Comparison of ENCODE assay signal across 8 cellular contexts in genomic region chr19:10332158-10332964, GRCh38. TPM values are rescaled to one million over a fixed set of nuclear protein-coding genes. Genes with fewer than 3 reads are reported as not detected.
A peak's percentile ranks its signal among the peaks of the same experiment; 100 is the strongest.
DNase-seq lines count a peak whose midpoint lies in the region; ATAC-seq, FAIRE-seq and TF ChIP-seq lines count a peak whose summit lies in the region.

No MANE protein-coding gene starts in this region.

- intact Hi-C loops in activated CD4-positive, alpha-beta T cell treated with anti-CD3 and anti-CD28 coated beads, Interleukin-2, amount 10 ng/mL, durations not matched to agents 24 days and 14 days (cut with micrococcal nuclease), result loop anchor here (2.0 to 10.0 kb wide), 4 partner anchors 48 to 138 kb away; partner anchors contain the start of genes CDC37, DNMT1, ICAM1 and TYK2
- intact Hi-C loops in kidney (cut with DNase I), result no loop called here
- intact Hi-C loops in testis (cut with DNase I; ENCODE audit: low total_unique reads), result no loop called here

- ATAC-seq in activated naive CD4-positive, alpha-beta T cell treated with anti-CD3 and anti-CD28 coated beads, Interleukin-2, amount 50 U/mL, for 72 hours, result no peak
- ATAC-seq in HG03520 (IDR thresholded peaks at IDR 0.05; ENCODE audit: unreplicated experiment) (no peak), HG03432 (IDR thresholded peaks at IDR 0.05; ENCODE audit: unreplicated experiment) (no peak)

- TF ChIP-seq CTCF in kidney (IDR thresholded peaks at IDR 0.05; ENCODE audit: borderline replicate concordance, extremely low read depth, insufficient read depth) (no peak), testis (IDR thresholded peaks at IDR 0.05) (no peak)

- FAIRE-seq in kidney (lab: Jason Lieb, UNC), result no peak

- peak overlapping the region; percentile 80 to 86 for H3K27ac ChIP-seq in kidney (ENCODE audit: low read depth in 2 of 2, low read length in 2 of 2)
- H3K27ac ChIP-seq in testis, result peak overlapping the region in 1 of 2 donors; percentile 95

- peaks cover 6 to 21% of the 10 kb centered on the region in 2 donors for H3K4me1 ChIP-seq in kidney (ENCODE audit: control insufficient read depth in 1 of 2, insufficient read depth in 1 of 2, low read depth in 1 of 2, low read length in 2 of 2)
- H3K4me1 ChIP-seq in testis, result peaks cover 20% of the 10 kb centered on the region

- H3K27me3 ChIP-seq in testis, result no peaks in the 10 kb centered on the region

- peaks cover 11 to 18% of the 10 kb centered on the region in 2 donors for H3K36me3 ChIP-seq in kidney (ENCODE audit: control insufficient read depth in 1 of 2, insufficient read depth in 2 of 2, low read length in 2 of 2)
- H3K36me3 ChIP-seq in testis (ENCODE audit: low read depth, missing control alignments), result no peaks in the 10 kb centered on the region

- H3K4me1 Mint-ChIP-seq in activated CD4-positive, alpha-beta T cell treated with anti-CD3 and anti-CD28 coated beads, Interleukin-2, amount 10 ng/mL, durations not matched to agents 24 days and 14 days, result peaks cover 21% of the 10 kb centered on the region

- TF ChIP-seq POLR2A in testis (IDR thresholded peaks at IDR 0.05), result no peak

- 13 to 30% methylated on average over 14 to 18 of the region's 18 CpGs for WGBS in testis, 2 donors

- peaks cover 43% of the 10 kb centered on the region for H3K36me3 Mint-ChIP-seq in activated CD4-positive, alpha-beta T cell treated with anti-CD3 and anti-CD28 coated beads, Interleukin-2, amount 10 ng/mL, durations not matched to agents 24 days and 14 days (ENCODE audit: low read depth)
- peaks cover 30 to 32% of the 10 kb centered on the region in 2 donors for H3K36me3 Mint-ChIP-seq in activated naive CD4-positive, alpha-beta T cell treated with anti-CD3 and anti-CD28 coated beads, Interleukin-2, amount 50 U/mL, for 72 hours

- H3K4me3 ChIP-seq in kidney (ENCODE audit: low read length in 2 of 2), result peak overlapping the region; percentile 86 to 98
- peak overlapping the region; percentile 80 to 86 for H3K4me3 ChIP-seq in testis

- peak overlapping the region; percentile 0 to 61 for H3K9ac ChIP-seq in kidney (ENCODE audit: low read length in 2 of 2)

- DNase-seq in activated CD4-positive, alpha-beta T cell treated with anti-CD3 and anti-CD28 coated beads, Interleukin-2, amount 10 ng/mL, durations not matched to agents 24 days and 14 days, result no peak
- no peak for DNase-seq in activated CD4-positive, alpha-beta T cell treated with anti-CD3 and anti-CD28 coated beads, Interleukin-2, amount 50 U/mL, for 1 hour
- DNase-seq in activated naive CD4-positive, alpha-beta T cell treated with anti-CD3 and anti-CD28 coated beads, Interleukin-2, amount 50 U/mL, for 72 hours (ENCODE audit: low spot score in 2 of 2), result no peak
- no peak for DNase-seq in kidney
- no peak for DNase-seq in testis
- no peak for DNase-seq in amniotic stem cell (lab: John Stamatoyannopoulos, UW)

- peak overlapping the region; percentile 96 for H3K27ac Mint-ChIP-seq in activated CD4-positive, alpha-beta T cell treated with anti-CD3 and anti-CD28 coated beads, Interleukin-2, amount 10 ng/mL, durations not matched to agents 24 days and 14 days
- peak overlapping the region; percentile 95 to 96 for H3K27ac Mint-ChIP-seq in activated naive CD4-positive, alpha-beta T cell treated with anti-CD3 and anti-CD28 coated beads, Interleukin-2, amount 50 U/mL, for 72 hours

- no peaks in the 10 kb centered on the region for H3K27me3 Mint-ChIP-seq in activated CD4-positive, alpha-beta T cell treated with anti-CD3 and anti-CD28 coated beads, Interleukin-2, amount 10 ng/mL, durations not matched to agents 24 days and 14 days

- peak overlapping the region; percentile 96 for H3K4me3 Mint-ChIP-seq in activated CD4-positive, alpha-beta T cell treated with anti-CD3 and anti-CD28 coated beads, Interleukin-2, amount 10 ng/mL, durations not matched to agents 24 days and 14 days

- no peaks in the 10 kb centered on the region for H3K9me3 Mint-ChIP-seq in activated CD4-positive, alpha-beta T cell treated with anti-CD3 and anti-CD28 coated beads, Interleukin-2, amount 10 ng/mL, durations not matched to agents 24 days and 14 days
- H3K9me3 Mint-ChIP-seq in activated naive CD4-positive, alpha-beta T cell treated with anti-CD3 and anti-CD28 coated beads, Interleukin-2, amount 50 U/mL, for 72 hours, result no peaks in the 10 kb centered on the region

- H3K9me3 ChIP-seq in kidney (ENCODE audit: control insufficient read depth in 1 of 2, low read length in 2 of 2) (no peaks in the 10 kb centered on the region), testis (no peaks in the 10 kb centered on the region)

RNA-seq across cellular contexts. Expression of gene RAVER1, which starts 1.0 kb away (rescaled TPM):
- total RNA-seq in activated CD4-positive, alpha-beta T cell treated with anti-CD3 and anti-CD28 coated beads, Interleukin-2, amount 10 ng/mL, durations not matched to agents 24 days and 14 days, result 96.1 and 108 TPM in 2 replicates
- 100 to 1,000 TPM in 1 of 2 donors, 10 to 100 TPM in 1; 52.5 to 101 TPM for total RNA-seq in activated naive CD4-positive, alpha-beta T cell treated with anti-CD3 and anti-CD28 coated beads, Interleukin-2, amount 50 U/mL, for 72 hours
- total RNA-seq in kidney, result 38.4 TPM
- 9.1 TPM for polyA plus RNA-seq in kidney (ENCODE audit: insufficient read depth, low read depth, low replicate concordance)
- 10 to 100 TPM; 34.5 to 49.6 TPM for total RNA-seq in testis
- 32.3 TPM for polyA plus RNA-seq in testis (ENCODE audit: insufficient read depth, low read depth, low replicate concordance)

RNA-seq across cellular contexts. Expression of gene ICAM3, which starts 7.1 kb away (rescaled TPM):
- 104 and 108 TPM in 2 replicates for total RNA-seq in activated CD4-positive, alpha-beta T cell treated with anti-CD3 and anti-CD28 coated beads, Interleukin-2, amount 10 ng/mL, durations not matched to agents 24 days and 14 days
- total RNA-seq in activated naive CD4-positive, alpha-beta T cell treated with anti-CD3 and anti-CD28 coated beads, Interleukin-2, amount 50 U/mL, for 72 hours, result 100 to 1,000 TPM; 143 to 145 TPM
- total RNA-seq in kidney (17.4 TPM), testis (1 to 10 TPM; 2.4 to 2.8 TPM)
- polyA plus RNA-seq in kidney (ENCODE audit: insufficient read depth, low read depth, low replicate concordance) (21.8 TPM), testis (ENCODE audit: insufficient read depth, low read depth, low replicate concordance) (6.3 TPM)

RNA-seq across cellular contexts. Expression of gene FDX2, which starts 16.5 kb away (rescaled TPM):
- 23.9 and 24.9 TPM in 2 replicates for total RNA-seq in activated CD4-positive, alpha-beta T cell treated with anti-CD3 and anti-CD28 coated beads, Interleukin-2, amount 10 ng/mL, durations not matched to agents 24 days and 14 days
- total RNA-seq in activated naive CD4-positive, alpha-beta T cell treated with anti-CD3 and anti-CD28 coated beads, Interleukin-2, amount 50 U/mL, for 72 hours, result 10 to 100 TPM in 1 of 2 donors, 1 to 10 TPM in 1; 8.1 to 16.7 TPM
- total RNA-seq in kidney (20.1 TPM), testis (10 to 100 TPM; 35.7 to 40.2 TPM)
- polyA plus RNA-seq in kidney (ENCODE audit: insufficient read depth, low read depth, low replicate concordance) (88.4 TPM), testis (ENCODE audit: insufficient read depth, low read depth, low replicate concordance) (26.8 TPM)

RNA-seq across cellular contexts. Expression of gene ZGLP1, which starts 22.7 kb away (rescaled TPM):
- 2.0 and 2.8 TPM in 2 replicates for total RNA-seq in activated CD4-positive, alpha-beta T cell treated with anti-CD3 and anti-CD28 coated beads, Interleukin-2, amount 10 ng/mL, durations not matched to agents 24 days and 14 days
- 1 to 10 TPM; 2.2 to 3.7 TPM for total RNA-seq in activated naive CD4-positive, alpha-beta T cell treated with anti-CD3 and anti-CD28 coated beads, Interleukin-2, amount 50 U/mL, for 72 hours
- total RNA-seq in kidney, result 4.6 TPM
- polyA plus RNA-seq in kidney (ENCODE audit: insufficient read depth, low read depth, low replicate concordance), result 5.5 TPM
- 10 to 100 TPM; 12.8 to 22.1 TPM for total RNA-seq in testis
- 10.5 TPM for polyA plus RNA-seq in testis (ENCODE audit: insufficient read depth, low read depth, low replicate concordance)

RNA-seq across cellular contexts. Expression of gene ICAM5, which starts 42.6 kb away (rescaled TPM):
- 3.0 and 3.8 TPM in 2 replicates for total RNA-seq in activated CD4-positive, alpha-beta T cell treated with anti-CD3 and anti-CD28 coated beads, Interleukin-2, amount 10 ng/mL, durations not matched to agents 24 days and 14 days
- 1 to 10 TPM in 1 of 2 donors, under 1 TPM in 1; 0.39 to 2.0 TPM for total RNA-seq in activated naive CD4-positive, alpha-beta T cell treated with anti-CD3 and anti-CD28 coated beads, Interleukin-2, amount 50 U/mL, for 72 hours
- total RNA-seq in kidney, result 2.9 TPM
- polyA plus RNA-seq in kidney (ENCODE audit: insufficient read depth, low read depth, low replicate concordance), result 0.34 TPM
- 1 to 10 TPM; 4.3 to 7.6 TPM for total RNA-seq in testis
- 5.4 TPM for polyA plus RNA-seq in testis (ENCODE audit: insufficient read depth, low read depth, low replicate concordance)
